Comparison of ENCODE assay signal across 1 cellular context in the genomic region with DNA sequence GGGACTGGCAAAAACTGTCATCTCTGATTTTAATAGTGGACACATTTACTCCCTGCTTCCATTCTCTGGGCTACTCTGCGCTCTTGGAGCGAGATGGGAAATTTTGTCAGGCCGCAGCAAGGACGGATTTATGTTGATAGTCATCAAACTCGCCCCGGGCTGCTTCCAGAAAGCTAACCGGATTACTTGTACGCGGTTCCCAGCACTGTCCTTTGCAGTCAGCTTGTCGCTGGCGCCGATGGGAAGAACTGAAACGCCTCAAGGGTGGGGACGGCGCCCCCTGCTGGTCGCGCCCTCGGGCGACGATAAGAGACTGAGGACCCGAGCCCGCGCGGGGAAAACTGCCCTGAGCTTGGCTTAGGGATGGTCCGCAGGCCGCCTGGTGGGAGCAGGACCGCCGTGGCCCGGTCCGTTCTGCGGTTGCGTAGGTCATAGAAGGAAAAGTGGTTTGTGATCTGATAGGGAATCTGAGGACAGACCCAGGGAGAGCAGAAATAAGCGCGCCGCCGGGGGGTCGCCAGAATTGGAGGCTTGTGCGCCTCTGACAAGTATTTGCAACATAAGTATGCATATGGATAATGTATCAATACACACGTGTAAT.
TF ChIP-seq lines count a peak whose summit lies in the region.

No MANE protein-coding gene starts in this region.

TF ChIP-seq in IMR-90, 13 proteins besides CTCF, POLR2A, EP300 and RAD21 (continued from another document):
- TF ChIP-seq RCOR1 (IDR thresholded peaks at IDR 0.05; ENCODE audit: insufficient replicate concordance, low read length) (no peak), MAFK (IDR thresholded peaks at IDR 0.05; ENCODE audit: low read depth, low read length) (no peak), SMC3 (IDR thresholded peaks at IDR 0.05; ENCODE audit: low read depth, low read length) (peak; percentile 79)
